Comparison of ENCODE assay signal across 1 cellular context in genomic region chr3:38521391-38521987, GRCh38.
TF ChIP-seq lines count a peak whose summit lies in the region.

No MANE protein-coding gene starts in this region.

TF ChIP-seq in K562, 482 proteins besides CTCF, POLR2A, EP300 and RAD21 (continued from another document):
- TF ChIP-seq, protein P1, sequence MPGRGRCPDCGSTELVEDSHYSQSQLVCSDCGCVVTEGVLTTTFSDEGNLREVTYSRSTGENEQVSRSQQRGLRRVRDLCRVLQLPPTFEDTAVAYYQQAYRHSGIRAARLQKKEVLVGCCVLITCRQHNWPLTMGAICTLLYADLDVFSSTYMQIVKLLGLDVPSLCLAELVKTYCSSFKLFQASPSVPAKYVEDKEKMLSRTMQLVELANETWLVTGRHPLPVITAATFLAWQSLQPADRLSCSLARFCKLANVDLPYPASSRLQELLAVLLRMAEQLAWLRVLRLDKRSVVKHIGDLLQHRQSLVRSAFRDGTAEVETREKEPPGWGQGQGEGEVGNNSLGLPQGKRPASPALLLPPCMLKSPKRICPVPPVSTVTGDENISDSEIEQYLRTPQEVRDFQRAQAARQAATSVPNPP (IDR thresholded peaks at IDR 0.05; ENCODE audit: borderline replicate concordance, insufficient read depth, insufficient read length), result no peak
- TF ChIP-seq, protein P2, sequence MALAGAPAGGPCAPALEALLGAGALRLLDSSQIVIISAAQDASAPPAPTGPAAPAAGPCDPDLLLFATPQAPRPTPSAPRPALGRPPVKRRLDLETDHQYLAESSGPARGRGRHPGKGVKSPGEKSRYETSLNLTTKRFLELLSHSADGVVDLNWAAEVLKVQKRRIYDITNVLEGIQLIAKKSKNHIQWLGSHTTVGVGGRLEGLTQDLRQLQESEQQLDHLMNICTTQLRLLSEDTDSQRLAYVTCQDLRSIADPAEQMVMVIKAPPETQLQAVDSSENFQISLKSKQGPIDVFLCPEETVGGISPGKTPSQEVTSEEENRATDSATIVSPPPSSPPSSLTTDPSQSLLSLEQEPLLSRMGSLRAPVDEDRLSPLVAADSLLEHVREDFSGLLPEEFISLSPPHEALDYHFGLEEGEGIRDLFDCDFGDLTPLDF (CRISPR knock-in tag; IDR thresholded peaks at IDR 0.05), result 0 out of 2 replicates have a peak, but pooled peaks have one; percentile 23
- TF ChIP-seq ZNF707 (CRISPR knock-in tag; conservative IDR thresholded peaks at IDR 0.05) (no peak), ZNF589 (CRISPR knock-in tag; IDR thresholded peaks at IDR 0.05; ENCODE audit: low read depth) (no peak), TOE1 (IDR thresholded peaks at IDR 0.05; ENCODE audit: borderline replicate concordance) (no peak), TOE1 (CRISPR knock-in tag; IDR thresholded peaks at IDR 0.05; ENCODE audit: borderline replicate concordance, low read depth) (no peak), CTBP1 (IDR thresholded peaks at IDR 0.05; ENCODE audit: borderline replicate concordance) (peak; percentile 46; the same call in 1 of the 2 replicates), KDM2B (CRISPR knock-in tag; IDR thresholded peaks at IDR 0.05) (no peak), ZNF699 (CRISPR knock-in tag; IDR thresholded peaks at IDR 0.05; ENCODE audit: insufficient replicate concordance) (no peak), ZEB2 (IDR thresholded peaks at IDR 0.05) (no peak), RB1 (IDR thresholded peaks at IDR 0.05; ENCODE audit: low read depth) (peak; percentile 43), ZNF146 (CRISPR knock-in tag; IDR thresholded peaks at IDR 0.05; ENCODE audit: unreplicated experiment) (no peak)
